Comparison of ENCODE assay signal across 8 cellular contexts in genomic region chr9:131276891-131277672, GRCh38. TPM values are rescaled to one million over a fixed set of nuclear protein-coding genes. Genes with fewer than 3 reads are reported as not detected.
A peak's percentile ranks its signal among the peaks of the same experiment; 100 is the strongest.
DNase-seq lines count a peak whose midpoint lies in the region; ATAC-seq and TF ChIP-seq lines count a peak whose summit lies in the region.

No MANE protein-coding gene starts in this region.

- no peaks in the 10 kb centered on the region for H4K20me1 ChIP-seq in fibroblast of lung (ENCODE audit: control insufficient read depth, extremely low read depth, insufficient read depth, low read length)

- no peaks in the 10 kb centered on the region for H3K4me1 ChIP-seq in ACC112 (ENCODE audit: control insufficient read depth, insufficient read depth, low read length, unreplicated experiment)
- no peaks in the 10 kb centered on the region for H3K4me1 ChIP-seq in fibroblast of lung (ENCODE audit: control insufficient read depth, extremely low read depth, insufficient read depth, low read length)
- H3K4me1 ChIP-seq in gastrocnemius medialis, result peaks cover 48 to 49% of the 10 kb centered on the region in 2 donors

- peak in 1 of 2 donors; percentile 13 for TF ChIP-seq POLR2A in gastrocnemius medialis (IDR thresholded peaks at IDR 0.05)

- no peaks in the 10 kb centered on the region for H3K9me3 Mint-ChIP-seq in mesothelial cell of epicardium

- H3K4me3 ChIP-seq in ACC112 (ENCODE audit: low read depth, low read length) (peak overlapping the region; percentile 77), WI38 (ENCODE audit: low read depth, low read length) (peak overlapping the region; percentile 46), fibroblast of lung (replicated peaks in 1 of 4; ENCODE audit: control extremely low read depth in 1 of 4, insufficient read depth in 1 of 4, low read depth in 3 of 4, low read length in 4 of 4) (peak overlapping the region in 1 of 4 experiments; percentile 46), gastrocnemius medialis (peak overlapping the region; percentile 64 to 82 (median 74))

- in situ Hi-C loops in gastrocnemius medialis (cut with MboI; ENCODE audit: low sequenced_read_pairs in 4 of 4), result no loop called here

- H3K4me3 Mint-ChIP-seq in mesothelial cell of epicardium, result no peak overlapping the region

- H3K27me3 ChIP-seq in ACC112 (ENCODE audit: insufficient read depth, low read length) (peaks cover 42% of the 10 kb centered on the region), fibroblast of lung (ENCODE audit: control insufficient read depth, insufficient read depth, low read length) (peaks cover 34% of the 10 kb centered on the region), gastrocnemius medialis (no peaks in the 10 kb centered on the region)

- intact Hi-C loops in gastrocnemius medialis (cut with DNase I; ENCODE audit: low total_unique reads), result no loop called here

- H3K9me3 ChIP-seq in fibroblast of lung (ENCODE audit: control insufficient read depth, insufficient read depth, low read depth, low read length) (no peaks in the 10 kb centered on the region), gastrocnemius medialis (no peaks in the 10 kb centered on the region)

- no peak overlapping the region for H3K27ac ChIP-seq in ACC112 (ENCODE audit: low read depth, low read length)
- no peak overlapping the region for H3K27ac ChIP-seq in fibroblast of lung (ENCODE audit: insufficient read depth, low read length)
- peak overlapping the region; percentile 94 to 100 (median 98) for H3K27ac ChIP-seq in gastrocnemius medialis

- H3K9ac ChIP-seq in fibroblast of lung (ENCODE audit: insufficient read depth, low read length), result no peak overlapping the region

- H3K4me2 ChIP-seq in fibroblast of lung (ENCODE audit: extremely low read depth, insufficient read depth, low read length), result peak overlapping the region; percentile 13

- ATAC-seq in GM21737 (IDR thresholded peaks at IDR 0.05; ENCODE audit: unreplicated experiment) (peak; percentile 19), gastrocnemius medialis (peak; percentile 18 to 27), HG02938 (IDR thresholded peaks at IDR 0.05; ENCODE audit: unreplicated experiment) (no peak)

- no peaks in the 10 kb centered on the region for H3K36me3 ChIP-seq in ACC112 (ENCODE audit: insufficient read depth, low read length)
- no peaks in the 10 kb centered on the region for H3K36me3 ChIP-seq in fibroblast of lung (ENCODE audit: control insufficient read depth, insufficient read depth, low read length)
- no peaks in the 10 kb centered on the region for H3K36me3 ChIP-seq in gastrocnemius medialis

- H3K27me3 Mint-ChIP-seq in mesothelial cell of epicardium (ENCODE audit: low read depth), result peaks cover 75% of the 10 kb centered on the region

- no peaks in the 10 kb centered on the region for H3K36me3 Mint-ChIP-seq in mesothelial cell of epicardium

- H3K79me2 ChIP-seq in ACC112 (ENCODE audit: control insufficient read depth, insufficient read depth, low read length, unreplicated experiment) (no peaks in the 10 kb centered on the region), fibroblast of lung (ENCODE audit: control insufficient read depth, insufficient read depth, low read length) (no peaks in the 10 kb centered on the region)

- no peak for TF ChIP-seq CTCF in WI38 (IDR thresholded peaks at IDR 0.05; ENCODE audit: low read depth, low read length)
- no peak for TF ChIP-seq CTCF in fibroblast of lung (conservative IDR thresholded peaks at IDR 0.05 in 1 of 2, IDR thresholded peaks at IDR 0.05 in 1 of 2; ENCODE audit: low read depth in 1 of 2, low read length in 2 of 2)
- TF ChIP-seq CTCF in gastrocnemius medialis (IDR thresholded peaks at IDR 0.05 in 4 of 5, conservative IDR thresholded peaks at IDR 0.05 in 1 of 5), result peak in 1 of 5 experiments; percentile 15
- no peak for TF ChIP-seq CTCF in mesothelial cell of epicardium (IDR thresholded peaks at IDR 0.05; ENCODE audit: unreplicated experiment)

- no peak for DNase-seq in fibroblast of lung (ENCODE audit: low read depth in 2 of 2)
- DNase-seq in gastrocnemius medialis, result no peak
- no peak for DNase-seq in epidermal melanocyte (ENCODE audit: insufficient read length, low spot score)
- DNase-seq in mesothelial cell of epicardium (ENCODE audit: low spot score in 2 of 2, unreplicated experiment in 2 of 2), result no peak

- H3K27ac Mint-ChIP-seq in mesothelial cell of epicardium, result no peak overlapping the region

- peak overlapping the region; percentile 62 for H2AFZ ChIP-seq in ACC112 (ENCODE audit: low read length, unreplicated experiment)
- H2AFZ ChIP-seq in fibroblast of lung (ENCODE audit: low read length), result no peak overlapping the region

- H3K4me1 Mint-ChIP-seq in mesothelial cell of epicardium, result peaks cover 2% of the 10 kb centered on the region

RNA-seq across cellular contexts. Expression of gene FAM78A, which starts 0.8 kb away (rescaled TPM):
- 0.33 and 0.51 TPM in 2 replicates for total RNA-seq in fibroblast of lung
- polyA plus RNA-seq in fibroblast of lung, result 0.26 and 0.40 TPM in 2 replicates
- polyA plus RNA-seq in fibroblast of lung (2012), result 0.24 and 0.38 TPM in 2 replicates
- polyA minus RNA-seq in fibroblast of lung (ENCODE audit: low replicate concordance), result 0.11 and 0.59 TPM in 2 replicates
- 10 to 100 TPM in 2 of 4 donors, 1 to 10 TPM in 2; 3.6 to 16.0 (median 10.1) TPM for total RNA-seq in gastrocnemius medialis
- total RNA-seq in mesothelial cell of epicardium, result 0.54 to 0.80 TPM (median 0.64 TPM) in 3 replicates

RNA-seq across cellular contexts. Expression of gene PLPP7, which starts 12.4 kb away (rescaled TPM):
- total RNA-seq in fibroblast of lung, result 8.2 and 9.4 TPM in 2 replicates
- polyA plus RNA-seq in fibroblast of lung, result 2.8 and 3.0 TPM in 2 replicates
- polyA plus RNA-seq in fibroblast of lung (2012), result 4.9 and 5.3 TPM in 2 replicates
- polyA minus RNA-seq in fibroblast of lung (ENCODE audit: low replicate concordance), result 0.86 and 1.4 TPM in 2 replicates
- total RNA-seq in gastrocnemius medialis, result 100 to 1,000 TPM; 110 to 395 (median 184) TPM
- 0.60 to 1.1 TPM (median 0.79 TPM) in 3 replicates for total RNA-seq in mesothelial cell of epicardium

Comparison
In these comparisons a context has a peak if more than half of its experiments do, and no peak if none do; other contexts are left out.
1. H3K27ac ChIP-seq: peak in gastrocnemius medialis (4 of 4); none in ACC112 (single experiment) and fibroblast of lung (single experiment).
2. RNA of gene PLPP7, which starts 12.4 kb away (total RNA-seq): 110 to 395 TPM in gastrocnemius medialis; 8.2 to 9.4 TPM in fibroblast of lung and 0.60 to 1.1 TPM in mesothelial cell of epicardium; every median in the first group is over 10 times any median in the second.